18 cellular contexts compared by ENCODE assay signal in genomic region chr6:36249010-36249409, GRCh38. TPM values are rescaled to one million over a fixed set of nuclear protein-coding genes. Genes with fewer than 3 reads are reported as not detected.
DNase-seq lines count a peak whose midpoint lies in the region; ATAC-seq, FAIRE-seq and TF ChIP-seq lines count a peak whose summit lies in the region.
"Had no signal": no experiment of that assay in that cellular context is flagged by ENCODE, and none has a peak within 500 bp of the region (broad histone marks: within the 10 kb centered on the region; RNA-seq: fewer than 3 reads in every experiment).

No MANE protein-coding gene starts in this region.

- TF ChIP-seq CTCF in fibroblast of mammary gland (conservative IDR thresholded peaks at IDR 0.05; ENCODE audit: control insufficient read depth, insufficient read depth, low read depth, low read length), result peak; percentile 13
- TF ChIP-seq CTCF in vagina (IDR thresholded peaks at IDR 0.05), result no peak

- no peak overlapping the region for H3K27ac ChIP-seq in vagina
- H3K27ac ChIP-seq: prostate gland had no signal

- no peak for ATAC-seq in left ventricle myocardium superior
- ATAC-seq: T-cell had no signal

- no peak for FAIRE-seq in GM19239 (lab: Jason Lieb, UNC)

- intact Hi-C loops in vagina (cut with DNase I), result no loop called here
- intact Hi-C loops in left ventricle myocardium superior (cut with micrococcal nuclease), result no loop called here

- H3K4me3 ChIP-seq in fibroblast of mammary gland (ENCODE audit: control insufficient read depth, low read depth, low read length) (no peak overlapping the region), vagina (no peak overlapping the region)
- H3K4me3 ChIP-seq: prostate gland had no signal

- H3K9me3 ChIP-seq in vagina, result no peaks in the 10 kb centered on the region
- H3K9me3 ChIP-seq: prostate gland had no signal

- no peak for TF ChIP-seq POLR2A in vagina (IDR thresholded peaks at IDR 0.05)

- no peaks in the 10 kb centered on the region for H3K27me3 ChIP-seq in vagina

- H3K4me1 ChIP-seq in vagina, result peaks cover 24% of the 10 kb centered on the region
- H3K4me1 ChIP-seq: prostate gland had no signal

- H3K36me3 ChIP-seq in vagina, result no peaks in the 10 kb centered on the region
- H3K36me3 ChIP-seq: prostate gland had no signal

- peak; percentile 52 for DNase-seq in GM03348 (ENCODE audit: low spot score)
- peak; percentile 58 for DNase-seq in RKO (ENCODE audit: low spot score)
- DNase-seq in fibroblast of mammary gland (ENCODE audit: low read depth), result peak; percentile 62
- DNase-seq in renal cortical epithelial cell (ENCODE audit: low read depth), result peak; percentile 83
- no peak for DNase-seq in activated T-cell treated with anti-CD3 and anti-CD28 coated beads, Interleukin-2, amount 50 U/mL, for 1 hour
- DNase-seq in vagina (ENCODE audit: extremely low spot score in 2 of 2), result no peak
- DNase-seq in GM19239 (ENCODE audit: insufficient read length, low spot score), result no peak
- no peak for DNase-seq in left ventricle myocardium superior
- DNase-seq: activated CD4-positive, CD25-positive, alpha-beta regulatory T cell treated with anti-CD3 and anti-CD28 coated beads, Interleukin-2, amount 50 U/mL, for 72 hours; activated naive CD8-positive, alpha-beta T cell treated with anti-CD3 and anti-CD28 coated beads for 36 hours; C1 segment of cervical spinal cord; foreskin melanocyte; NCI-H1105 treated with DMSO at 0.1 percent for 48 hours; NCI-H446; stimulated activated CD8-positive, alpha-beta memory T cell treated with anti-CD3 and anti-CD28 coated beads, Interleukin-4, amount 100 ng/mL, for 48 hours; T-cell; trophoblast cell had no signal

RNA-seq across cellular contexts. Expression of gene PNPLA1, which starts 20.9 kb away (rescaled TPM):
- total RNA-seq in renal cortical epithelial cell (not detected in 2 replicates), vagina (not detected), left ventricle myocardium superior (not detected)
- total RNA-seq: activated naive CD8-positive, alpha-beta T cell treated with anti-CD3 and anti-CD28 coated beads for 36 hours had no signal

RNA-seq across cellular contexts. Expression of gene BRPF3, which starts 52.5 kb away (rescaled TPM):
- total RNA-seq in renal cortical epithelial cell (3.8 and 25.3 TPM in 2 replicates), vagina (18.7 TPM), left ventricle myocardium superior (23.5 TPM)

Comparison
In these comparisons a context has a peak if more than half of its experiments do, and no peak if none do; other contexts are left out.
1. DNase-seq: peak in GM03348 (single experiment), RKO (single experiment), fibroblast of mammary gland (single experiment) and renal cortical epithelial cell (single experiment); none in activated T-cell treated with anti-CD3 and anti-CD28 coated beads, Interleukin-2, amount 50 U/mL, for 1 hour (single experiment), vagina (0 of 2), GM19239 (single experiment) and left ventricle myocardium superior (single experiment).